Comparison of ENCODE assay signal across 8 cellular contexts in the genomic region with DNA sequence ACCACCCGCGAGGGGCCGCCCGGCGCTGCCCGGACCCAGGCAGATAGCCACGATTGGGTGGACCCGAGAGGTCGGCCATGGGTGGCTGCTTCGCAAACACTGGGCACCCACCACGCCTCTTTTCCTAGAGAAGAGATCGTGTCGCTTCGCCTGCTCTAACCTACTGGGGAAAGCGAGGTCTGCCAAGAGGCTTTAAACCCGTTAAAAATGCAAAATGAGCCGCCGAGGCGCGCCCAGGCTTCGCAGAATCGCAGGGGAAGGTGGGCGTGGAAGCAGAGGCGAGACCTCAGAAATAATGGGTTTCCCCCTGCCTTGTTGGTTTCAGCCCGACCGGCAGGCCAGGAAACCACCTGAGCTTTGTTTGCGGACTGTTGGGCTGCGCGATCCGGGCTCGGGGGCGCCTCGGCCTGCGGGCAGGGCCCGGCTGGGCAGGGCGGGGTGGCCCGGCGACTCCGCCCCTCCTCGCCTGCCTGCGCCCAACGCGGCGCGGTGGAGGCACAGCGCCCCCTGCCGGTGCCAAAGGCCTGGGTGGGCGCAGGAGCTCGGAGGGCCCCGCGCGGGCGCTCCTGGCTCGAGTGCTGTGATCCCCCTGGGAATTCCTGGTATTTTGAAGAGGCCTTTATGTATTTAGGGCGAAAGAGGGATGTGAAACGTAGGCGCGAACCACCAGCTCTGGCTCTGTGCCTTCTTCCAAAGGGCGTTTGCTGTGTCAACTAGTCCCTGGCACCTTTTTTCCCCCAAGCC. TPM values are rescaled to one million over a fixed set of nuclear protein-coding genes. Genes with fewer than 3 reads are reported as not detected.
A peak's percentile ranks its signal among the peaks of the same experiment; 100 is the strongest.
DNase-seq lines count a peak whose midpoint lies in the region; ATAC-seq, FAIRE-seq and TF ChIP-seq lines count a peak whose summit lies in the region.

No MANE protein-coding gene starts in this region.

- no peak overlapping the region for H3K27ac ChIP-seq in OCI-LY7 (ENCODE audit: low read depth, low read length, poor library complexity, severe bottlenecking)
- H3K27ac ChIP-seq in esophagus (ENCODE audit: low read depth in 2 of 2, low read length in 1 of 2): peak overlapping the region; percentile 95 to 98
- peak overlapping the region; percentile 89 for H3K27ac ChIP-seq in muscle layer of colon (ENCODE audit: low read depth, low read length)

- intact Hi-C loops in OCI-LY7 (cut with micrococcal nuclease; ENCODE audit: unreplicated experiment): loop anchor here (1.0 to 10.0 kb wide), 5 partner anchors 51 to 1078 kb away; no protein-coding TSS in a partner anchor

- H3K9me3 Mint-ChIP-seq in activated T-cell treated with anti-CD3 and anti-CD28 coated beads, Interleukin-2, amount 50 U/mL, for 24 hours: no peaks in the 10 kb centered on the region

- no peaks in the 10 kb centered on the region for H3K36me3 ChIP-seq in OCI-LY7 (ENCODE audit: insufficient read depth, low read length)
- H3K36me3 ChIP-seq in esophagus (ENCODE audit: control insufficient read depth in 2 of 2, insufficient read depth in 2 of 2, low read length in 1 of 2): no peaks in the 10 kb centered on the region
- H3K36me3 ChIP-seq in muscle layer of colon (ENCODE audit: insufficient read depth, low read length): no peaks in the 10 kb centered on the region

- H3K9ac ChIP-seq in muscle layer of colon (ENCODE audit: low read length): peak overlapping the region; percentile 99

- no TSS peak for BruUV-seq in OCI-LY7 (replicated peaks; lab: Mats Ljungman, UMichigan)

- peak overlapping the region; percentile 36 for H3K4me3 Mint-ChIP-seq in activated T-cell treated with anti-CD3 and anti-CD28 coated beads, Interleukin-2, amount 50 U/mL, for 24 hours

- H3K9me2 ChIP-seq in OCI-LY7 (ENCODE audit: insufficient read depth, low read length): no peaks in the 10 kb centered on the region

- peaks cover 41% of the 10 kb centered on the region for H3K27me3 Mint-ChIP-seq in activated T-cell treated with anti-CD3 and anti-CD28 coated beads, Interleukin-2, amount 50 U/mL, for 24 hours

- H2AFZ ChIP-seq in OCI-LY7 (ENCODE audit: low read length): peak overlapping the region; percentile 68

- ATAC-seq in GM21390 (IDR thresholded peaks at IDR 0.05; ENCODE audit: unreplicated experiment): peak; percentile 80

- H4K20me1 ChIP-seq in OCI-LY7 (ENCODE audit: insufficient read depth, low read length): peaks cover 6% of the 10 kb centered on the region; the same call in 1 of the 2 replicates

- POLR2A ChIA-PET in OCI-LY7 (lab: Charles Lee): interaction anchor here (1.0 kb wide), 1 partner anchor 25 kb away, joined by 3 read pairs; no protein-coding TSS in a partner anchor

- 1% methylated on average over 54 to 59 of the region's 59 CpGs for WGBS in esophagus, 2 donors

- H3K79me2 ChIP-seq in OCI-LY7 (ENCODE audit: insufficient read depth, low read depth, low read length): no peaks in the 10 kb centered on the region

- no peaks in the 10 kb centered on the region for H3K9me3 ChIP-seq in OCI-LY7 (ENCODE audit: low read length)
- no peaks in the 10 kb centered on the region for H3K9me3 ChIP-seq in esophagus (ENCODE audit: control insufficient read depth in 2 of 2, insufficient read depth in 1 of 2, low read depth in 1 of 2, low read length in 1 of 2)
- no peaks in the 10 kb centered on the region for H3K9me3 ChIP-seq in muscle layer of colon (ENCODE audit: low read length)

- no peaks in the 10 kb centered on the region for H3K36me3 Mint-ChIP-seq in activated T-cell treated with anti-CD3 and anti-CD28 coated beads, Interleukin-2, amount 50 U/mL, for 24 hours (ENCODE audit: low read depth)

- CTCF ChIA-PET in OCI-LY7 (lab: Charles Lee; ENCODE audit: unreplicated experiment): no interaction called here

- H3K4me3 ChIP-seq in OCI-LY7 (ENCODE audit: low read depth, low read length, poor library complexity, severe bottlenecking): peak overlapping the region; percentile 65
- H3K4me3 ChIP-seq in esophagus (ENCODE audit: low read depth in 1 of 2, low read length in 2 of 2): peak overlapping the region; percentile 82 to 92
- peak overlapping the region; percentile 90 to 93 for H3K4me3 ChIP-seq in muscle layer of colon (ENCODE audit: low read depth in 1 of 2, low read length in 2 of 2)

- peaks cover 30% of the 10 kb centered on the region for H3K4me1 ChIP-seq in OCI-LY7 (ENCODE audit: insufficient read depth, low read length, poor library complexity, severe bottlenecking)
- H3K4me1 ChIP-seq in esophagus (ENCODE audit: control insufficient read depth in 2 of 2, insufficient read depth in 2 of 2, low read length in 1 of 2): peaks cover 0 to 2% of the 10 kb centered on the region in 2 donors
- H3K4me1 ChIP-seq in muscle layer of colon (ENCODE audit: insufficient read depth, low read length): peaks cover 12% of the 10 kb centered on the region

- H3K4me2 ChIP-seq in OCI-LY7 (ENCODE audit: low read length): peak overlapping the region; percentile 83

- FAIRE-seq in D721Med (lab: Jason Lieb, UNC): no peak

- DNase-seq in D721Med (ENCODE audit: insufficient read length, low spot score) (peak; percentile 65), HUDEP-2 (lab: John Stamatoyannopoulos, UW; ENCODE audit: unreplicated experiment in 76 of 76) (peak in 64 of 76 experiments; percentile 19 to 91 (median 60)), OCI-LY7 (ENCODE audit: low spot score) (peak; percentile 75)
- DNase-seq in activated T-cell treated with anti-CD3 and anti-CD28 coated beads, Interleukin-2, amount 50 U/mL, for 24 hours: peak; percentile 87
- DNase-seq in stimulated activated CD8-positive, alpha-beta memory T cell treated with anti-CD3 and anti-CD28 coated beads, Interleukin-7, amount 100 ng/mL, for 24 hours (ENCODE audit: low read depth): peak; percentile 55

- TF ChIP-seq CTCF in D721Med (IDR thresholded peaks at IDR 0.05; ENCODE audit: insufficient read depth, missing control alignments): peak; percentile 82
- TF ChIP-seq CTCF in OCI-LY7 (conservative IDR thresholded peaks at IDR 0.05; ENCODE audit: low read length): peak; percentile 87

- no peaks in the 10 kb centered on the region for H3K27me3 ChIP-seq in esophagus (ENCODE audit: control insufficient read depth in 1 of 2, insufficient read depth in 2 of 2, low read length in 2 of 2)
- H3K27me3 ChIP-seq in muscle layer of colon (ENCODE audit: control insufficient read depth in 1 of 2, insufficient read depth in 2 of 2, low read length in 2 of 2): no peaks in the 10 kb centered on the region

- H3K4me1 Mint-ChIP-seq in activated T-cell treated with anti-CD3 and anti-CD28 coated beads, Interleukin-2, amount 50 U/mL, for 24 hours (ENCODE audit: low read depth): peaks cover 18% of the 10 kb centered on the region

- no peak overlapping the region for H3K27ac Mint-ChIP-seq in activated T-cell treated with anti-CD3 and anti-CD28 coated beads, Interleukin-2, amount 50 U/mL, for 24 hours

RNA-seq across cellular contexts. Expression of gene MARCKS, which starts 1.6 kb away (rescaled TPM):
- total RNA-seq in OCI-LY7 (2014; rRNA removed; shearing (Covaris generic)): 0.03 TPM in 1 of 2 replicates, not detected in the other
- 3.9 TPM in 2 replicates for total RNA-seq in OCI-LY7 (2022)
- 10 to 100 TPM; 27.9 to 33.0 TPM for polyA plus RNA-seq in esophagus
